In the genomic region with DNA sequence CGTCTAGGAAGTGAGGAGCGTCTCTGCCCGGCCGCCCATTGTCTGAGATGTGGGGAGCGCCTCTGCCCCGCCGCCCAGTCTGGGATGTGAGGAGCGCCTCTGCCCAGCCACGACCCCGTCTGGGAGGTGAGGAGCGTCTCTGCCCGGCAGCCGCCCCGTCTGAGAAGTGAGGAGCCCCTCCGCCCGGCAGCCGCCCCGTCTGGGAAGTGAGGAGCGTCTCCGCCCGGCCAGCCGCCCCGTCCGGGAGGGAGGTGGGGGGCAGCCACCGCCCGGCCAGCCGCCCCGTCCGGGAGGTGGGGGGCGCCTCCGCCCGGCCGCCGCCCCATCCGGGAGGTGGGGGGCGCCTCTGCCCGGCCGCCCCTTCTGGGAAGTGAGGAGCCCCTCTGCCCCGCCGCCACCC, we compare ENCODE assay signal across 3 cellular contexts. TPM values are rescaled to one million over a fixed set of nuclear protein-coding genes. Genes with fewer than 3 reads are reported as not detected.
"Had no signal": no experiment of that assay in that cellular context is flagged by ENCODE, and none has a peak within 500 bp of the region (broad histone marks: within the 10 kb centered on the region; RNA-seq: fewer than 3 reads in every experiment).

No MANE protein-coding gene starts in this region.

RNA-seq across cellular contexts. Expression of a gene that starts 13.0 kb away (rescaled TPM):
- total RNA-seq: HepG2, HT-29, IMR-90 had no signal
